8 cellular contexts compared by ENCODE assay signal in the genomic region with DNA sequence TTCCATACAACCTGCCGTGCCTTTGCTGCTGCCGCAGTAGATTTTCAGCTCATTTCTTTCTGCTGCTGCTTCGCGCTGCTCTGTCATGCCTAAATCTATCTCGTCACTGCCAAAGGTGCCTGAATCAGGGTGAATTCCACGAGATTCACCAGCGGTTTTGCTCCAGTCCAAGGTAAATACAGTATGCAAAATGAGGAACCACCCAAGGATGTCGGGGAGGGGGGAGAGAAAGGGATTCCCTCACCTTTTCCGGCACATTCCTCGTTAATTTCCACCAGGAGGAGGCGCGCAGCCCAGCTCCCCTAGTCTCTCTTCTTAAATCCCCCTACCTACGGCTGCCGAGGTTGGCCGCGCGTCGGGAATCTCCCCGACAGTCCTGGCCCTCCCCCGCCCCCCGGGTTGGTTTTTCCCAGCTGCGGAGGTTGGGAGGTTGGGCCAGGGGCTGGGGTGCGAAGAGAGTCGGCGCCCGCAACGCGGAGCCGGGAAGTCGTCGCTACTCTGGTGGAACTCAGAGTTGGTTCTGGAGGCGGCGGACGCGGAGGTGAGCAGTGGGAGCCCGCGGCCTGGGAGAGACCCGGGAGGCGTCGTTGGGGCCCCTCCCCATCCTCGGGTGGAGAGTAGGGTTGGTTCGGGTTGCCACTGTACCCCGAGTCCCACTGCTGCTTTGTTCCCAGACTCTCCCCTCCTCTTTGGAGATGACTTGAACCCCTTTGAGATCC. TPM values are rescaled to one million over a fixed set of nuclear protein-coding genes. Genes with fewer than 3 reads are reported as not detected.
A peak's percentile ranks its signal among the peaks of the same experiment; 100 is the strongest.
DNase-seq lines count a peak whose midpoint lies in the region; ATAC-seq, FAIRE-seq and TF ChIP-seq lines count a peak whose summit lies in the region.

A gene with protein sequence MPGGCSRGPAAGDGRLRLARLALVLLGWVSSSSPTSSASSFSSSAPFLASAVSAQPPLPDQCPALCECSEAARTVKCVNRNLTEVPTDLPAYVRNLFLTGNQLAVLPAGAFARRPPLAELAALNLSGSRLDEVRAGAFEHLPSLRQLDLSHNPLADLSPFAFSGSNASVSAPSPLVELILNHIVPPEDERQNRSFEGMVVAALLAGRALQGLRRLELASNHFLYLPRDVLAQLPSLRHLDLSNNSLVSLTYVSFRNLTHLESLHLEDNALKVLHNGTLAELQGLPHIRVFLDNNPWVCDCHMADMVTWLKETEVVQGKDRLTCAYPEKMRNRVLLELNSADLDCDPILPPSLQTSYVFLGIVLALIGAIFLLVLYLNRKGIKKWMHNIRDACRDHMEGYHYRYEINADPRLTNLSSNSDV (plus strand): TSS at position 450 of the 719 bp plus-strand sequence. CDS start 1,145 bp downstream, outside the sequence.

- H3K9me1 ChIP-seq in keratinocyte (ENCODE audit: control insufficient read depth, extremely low read depth, insufficient read depth, low read length) = no peaks in the 10 kb centered on the region

- peaks cover 0 to 19% of the 10 kb centered on the region in 2 experiments for H3K36me3 ChIP-seq in keratinocyte (ENCODE audit: control insufficient read depth in 2 of 2, extremely low read depth in 1 of 2, insufficient read depth in 2 of 2, low read length in 2 of 2)
- no peaks in the 10 kb centered on the region for H3K36me3 ChIP-seq in smooth muscle cell (ENCODE audit: low read depth)

- no peaks in the 10 kb centered on the region for H3K27me3 ChIP-seq in keratinocyte (ENCODE audit: control insufficient read depth, extremely low read depth, insufficient read depth, low read length)
- H3K27me3 ChIP-seq in smooth muscle cell (ENCODE audit: low read depth) = peaks cover 6% of the 10 kb centered on the region

- ATAC-seq in GM18502 (IDR thresholded peaks at IDR 0.05; ENCODE audit: poor library complexity, unreplicated experiment) (peak; percentile 70), HG03520 (IDR thresholded peaks at IDR 0.05; ENCODE audit: unreplicated experiment) (peak; percentile 41)

- H3K4me2 ChIP-seq in keratinocyte (ENCODE audit: control insufficient read depth, extremely low read depth, insufficient read depth, low read depth, low read length) (peak within 1 kb of the TSS; percentile 84), smooth muscle cell (peak within 1 kb of the TSS; percentile 92)

- TF ChIP-seq CTCF in AG09309 (IDR thresholded peaks at IDR 0.05; ENCODE audit: control insufficient read depth, insufficient read depth, low read depth, low read length, missing control alignments) (peak; percentile 45), keratinocyte (optimal IDR thresholded peaks at IDR 0.05 in 1 of 3, IDR thresholded peaks at IDR 0.05 in 1 of 3, conservative IDR thresholded peaks at IDR 0.05 in 1 of 3; ENCODE audit: extremely low read depth in 1 of 3, insufficient read depth in 2 of 3, low read length in 3 of 3) (peak; percentile 33 to 53 (median 33)), smooth muscle cell (IDR thresholded peaks at IDR 0.05; ENCODE audit: borderline replicate concordance, insufficient read depth, poor library complexity, severe bottlenecking) (peak; percentile 19)

- dilution Hi-C loops in keratinocyte (cut with MboI; ENCODE audit: extremely low pct_ligation_motif_present, low sequenced_read_pairs) = no loop called here

- H3K4me3 ChIP-seq in AG09309 (ENCODE audit: control insufficient read depth, low read depth, low read length) = peak within 1 kb of the TSS; percentile 74
- H3K4me3 ChIP-seq in keratinocyte (ENCODE audit: control insufficient read depth in 2 of 3, extremely low read depth in 1 of 3, insufficient read depth in 2 of 3, low read depth in 1 of 3, low read length in 3 of 3) = peak within 1 kb of the TSS; percentile 82 to 92 (median 87)
- peak within 1 kb of the TSS; percentile 73 for H3K4me3 ChIP-seq in smooth muscle cell

- H3K4me1 ChIP-seq in keratinocyte (ENCODE audit: control insufficient read depth, extremely low read depth, insufficient read depth, low read length) = peaks cover 23% of the 10 kb centered on the region
- H3K4me1 ChIP-seq in smooth muscle cell (ENCODE audit: low read depth) = peaks cover 15% of the 10 kb centered on the region

- H3F3A ChIP-seq in smooth muscle cell (ENCODE audit: low read depth) = no peaks in the 10 kb centered on the region

- DNase-seq in AG09309 (ENCODE audit: low read depth) = peak; percentile 60
- peak; percentile 49 for DNase-seq in SK-MEL-5 (ENCODE audit: low read depth, low spot score)
- DNase-seq in cerebellar cortex (ENCODE audit: low spot score) = peak; percentile 9
- DNase-seq in keratinocyte (ENCODE audit: low read depth, low spot score) = no peak
- peak; percentile 26 for DNase-seq in smooth muscle cell (lab: John Stamatoyannopoulos, UW; ENCODE audit: unreplicated experiment)
- DNase-seq in central memory CD4-positive, alpha-beta T cell = no peak

- H3K27ac ChIP-seq in keratinocyte (ENCODE audit: control insufficient read depth, insufficient read depth, low read length) (peak within 1 kb of the TSS; percentile 94), smooth muscle cell (ENCODE audit: low read depth) (peak within 1 kb of the TSS; percentile 83)

- FAIRE-seq in keratinocyte (lab: Jason Lieb, UNC) = peak; percentile 64

- peaks cover 33% of the 10 kb centered on the region for H3K79me2 ChIP-seq in keratinocyte (ENCODE audit: control insufficient read depth, insufficient read depth, low read length)
- H3K79me2 ChIP-seq in smooth muscle cell (ENCODE audit: low read depth) = peaks cover 25% of the 10 kb centered on the region

- 2% methylated on average over 36 of the region's 43 CpGs for WGBS in smooth muscle cell (ENCODE audit: low lambda C conversion rate)

- H2AFZ ChIP-seq in keratinocyte (ENCODE audit: control insufficient read depth, low read length) = peak within 1 kb of the TSS; percentile 90
- H2AFZ ChIP-seq in smooth muscle cell (ENCODE audit: low read depth) = peak within 1 kb of the TSS; percentile 92

- H4K20me1 ChIP-seq in keratinocyte (ENCODE audit: control insufficient read depth, extremely low read depth, insufficient read depth, low read length) (no peaks in the 10 kb centered on the region), smooth muscle cell (ENCODE audit: low read depth) (peaks cover 19% of the 10 kb centered on the region)

- peak within 1 kb of the TSS; percentile 92 for H3K9ac ChIP-seq in keratinocyte (ENCODE audit: control insufficient read depth, extremely low read depth, insufficient read depth, low read length)
- peak within 1 kb of the TSS; percentile 86 for H3K9ac ChIP-seq in smooth muscle cell (ENCODE audit: low read depth)

- H3K9me3 ChIP-seq in keratinocyte (ENCODE audit: control insufficient read depth, low read depth, low read length) (no peaks in the 10 kb centered on the region), smooth muscle cell (replicated peaks; ENCODE audit: low read depth) (no peaks in the 10 kb centered on the region)

- in situ Hi-C loops in SK-MEL-5 (cut with HindIII; ENCODE audit: low pct_unique_long_range_greater_than_20kb, low sequenced_read_pairs) = no loop called here

RNA-seq across cellular contexts. Expression of the gene that starts here (rescaled TPM):
- total RNA-seq in SK-MEL-5 (2014; rRNA removed; shearing (Covaris generic)) = 5.8 and 7.8 TPM in 2 replicates
- 17.6 and 18.3 TPM in 2 replicates for polyA plus RNA-seq in SK-MEL-5 (2015; cell fraction: cytosol; rRNA removed)
- polyA plus RNA-seq in SK-MEL-5 (2015; cell fraction: nucleus; rRNA removed) = 28.6 and 30.5 TPM in 2 replicates
- polyA plus RNA-seq in keratinocyte (55.7 to 81.8 TPM (median 69.1 TPM) in 3 replicates), smooth muscle cell (26.1 and 52.2 TPM in 2 replicates)
- polyA plus RNA-seq in keratinocyte (2011; ENCODE audit: low read depth) = 35.9 TPM
- polyA plus RNA-seq in keratinocyte (2011; cell fraction: cytosol; rRNA removed) = 25.4 and 40.6 TPM in 2 replicates
- 274 and 296 TPM in 2 replicates for polyA plus RNA-seq in keratinocyte (2011; cell fraction: nucleus; rRNA removed)
- polyA plus RNA-seq in keratinocyte (2012; ENCODE audit: low replicate concordance) = 47.0 and 102 TPM in 2 replicates
- 20.0 to 45.0 TPM (median 36.4 TPM) in 3 replicates for polyA minus RNA-seq in keratinocyte
- polyA minus RNA-seq in keratinocyte (2011; cell fraction: cytosol; rRNA and poly(A)+ RNA removed) = 42.8 TPM
- polyA minus RNA-seq in keratinocyte (2011; cell fraction: nucleus; rRNA and poly(A)+ RNA removed) = 129 and 153 TPM in 2 replicates
- total RNA-seq in smooth muscle cell = 34.9 and 52.6 TPM in 2 replicates

Comparison
In these comparisons a context has a peak if more than half of its experiments do, and no peak if none do; other contexts are left out.
1. DNase-seq: peak in AG09309 (single experiment), SK-MEL-5 (single experiment), cerebellar cortex (single experiment) and smooth muscle cell (single experiment); none in keratinocyte (single experiment) and central memory CD4-positive, alpha-beta T cell (single experiment).
2. Peak in every context shown above with its lines, with median percentiles within 50 percentile points of each other: H3K4me3 ChIP-seq and CTCF ChIP-seq.